In the genomic region with DNA sequence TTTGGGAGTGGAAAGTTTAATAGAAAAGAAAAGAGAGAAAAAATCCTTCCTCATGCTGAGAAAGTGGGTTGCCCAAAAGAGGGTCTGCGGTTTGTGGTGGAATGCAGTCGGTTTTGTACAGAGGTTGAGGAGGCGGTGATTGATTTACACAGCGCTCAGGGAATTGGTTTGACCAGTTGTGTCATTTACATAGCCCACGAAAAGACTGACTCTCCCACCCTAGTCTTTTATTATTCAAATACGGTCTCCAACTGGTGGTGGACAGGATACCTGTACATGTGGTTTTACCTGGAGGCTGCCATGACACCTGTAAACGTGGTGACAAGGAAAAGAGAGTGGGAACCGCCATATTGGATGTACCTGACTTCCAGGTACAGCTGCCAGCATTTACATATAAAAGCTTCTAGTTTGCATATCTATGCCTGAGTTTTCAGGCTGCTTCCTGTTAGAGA, we compare ENCODE assay signal across 1 cellular context.
TF ChIP-seq lines count a peak whose summit lies in the region.

No MANE protein-coding gene starts in this region.

TF ChIP-seq in GM12891, 5 proteins besides CTCF, POLR2A, EP300 and RAD21:
- no peak for TF ChIP-seq POLR2AphosphoS5 (IDR thresholded peaks at IDR 0.05; ENCODE audit: low read depth, low read length)
- no peak for TF ChIP-seq PAX5 (IDR thresholded peaks at IDR 0.05; ENCODE audit: insufficient read depth, low read length, severe bottlenecking)
- no peak for TF ChIP-seq TAF1 (IDR thresholded peaks at IDR 0.05; ENCODE audit: low read depth, low read length)
